In the genomic region with DNA sequence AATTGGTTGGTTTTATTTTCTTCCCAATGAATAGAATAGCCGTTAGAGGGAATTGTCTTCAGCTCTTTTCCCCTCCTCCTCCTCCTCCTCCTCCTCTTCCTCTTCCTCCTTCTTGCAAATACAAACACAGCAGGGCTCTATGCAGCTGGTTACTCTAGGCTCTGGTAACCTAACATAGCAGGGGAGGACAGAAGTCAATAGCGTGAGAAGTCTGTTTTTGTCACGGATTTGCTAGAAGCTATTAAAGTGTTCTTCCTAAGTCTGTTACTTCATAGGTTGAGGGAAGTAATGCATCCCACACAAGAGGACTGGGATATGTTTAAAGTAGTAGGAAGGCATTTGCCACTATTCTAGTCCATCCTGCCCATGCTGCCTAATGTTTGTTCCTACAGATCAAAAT, we compare ENCODE assay signal across 1 cellular context.
TF ChIP-seq lines count a peak whose summit lies in the region.

No MANE protein-coding gene starts in this region.

TF ChIP-seq in GM23338, 12 proteins besides CTCF, POLR2A, EP300 and RAD21 (continued from another document):
- TF ChIP-seq, protein P1, sequence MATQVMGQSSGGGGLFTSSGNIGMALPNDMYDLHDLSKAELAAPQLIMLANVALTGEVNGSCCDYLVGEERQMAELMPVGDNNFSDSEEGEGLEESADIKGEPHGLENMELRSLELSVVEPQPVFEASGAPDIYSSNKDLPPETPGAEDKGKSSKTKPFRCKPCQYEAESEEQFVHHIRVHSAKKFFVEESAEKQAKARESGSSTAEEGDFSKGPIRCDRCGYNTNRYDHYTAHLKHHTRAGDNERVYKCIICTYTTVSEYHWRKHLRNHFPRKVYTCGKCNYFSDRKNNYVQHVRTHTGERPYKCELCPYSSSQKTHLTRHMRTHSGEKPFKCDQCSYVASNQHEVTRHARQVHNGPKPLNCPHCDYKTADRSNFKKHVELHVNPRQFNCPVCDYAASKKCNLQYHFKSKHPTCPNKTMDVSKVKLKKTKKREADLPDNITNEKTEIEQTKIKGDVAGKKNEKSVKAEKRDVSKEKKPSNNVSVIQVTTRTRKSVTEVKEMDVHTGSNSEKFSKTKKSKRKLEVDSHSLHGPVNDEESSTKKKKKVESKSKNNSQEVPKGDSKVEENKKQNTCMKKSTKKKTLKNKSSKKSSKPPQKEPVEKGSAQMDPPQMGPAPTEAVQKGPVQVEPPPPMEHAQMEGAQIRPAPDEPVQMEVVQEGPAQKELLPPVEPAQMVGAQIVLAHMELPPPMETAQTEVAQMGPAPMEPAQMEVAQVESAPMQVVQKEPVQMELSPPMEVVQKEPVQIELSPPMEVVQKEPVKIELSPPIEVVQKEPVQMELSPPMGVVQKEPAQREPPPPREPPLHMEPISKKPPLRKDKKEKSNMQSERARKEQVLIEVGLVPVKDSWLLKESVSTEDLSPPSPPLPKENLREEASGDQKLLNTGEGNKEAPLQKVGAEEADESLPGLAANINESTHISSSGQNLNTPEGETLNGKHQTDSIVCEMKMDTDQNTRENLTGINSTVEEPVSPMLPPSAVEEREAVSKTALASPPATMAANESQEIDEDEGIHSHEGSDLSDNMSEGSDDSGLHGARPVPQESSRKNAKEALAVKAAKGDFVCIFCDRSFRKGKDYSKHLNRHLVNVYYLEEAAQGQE (IDR thresholded peaks at IDR 0.05; ENCODE audit: unreplicated experiment): no peak
- TF ChIP-seq ZNF114 (CRISPR knock-in tag; IDR thresholded peaks at IDR 0.05) (no peak), CREB1 (CRISPR knock-in tag; IDR thresholded peaks at IDR 0.05; ENCODE audit: low read depth) (no peak), POLR2AphosphoS5 (IDR thresholded peaks at IDR 0.05; ENCODE audit: low read depth) (no peak), JUNB (IDR thresholded peaks at IDR 0.05; ENCODE audit: unreplicated experiment) (no peak), EZH2phosphoT487 (IDR thresholded peaks at IDR 0.05; ENCODE audit: unreplicated experiment) (no peak)
- TF ChIP-seq, protein P2, sequence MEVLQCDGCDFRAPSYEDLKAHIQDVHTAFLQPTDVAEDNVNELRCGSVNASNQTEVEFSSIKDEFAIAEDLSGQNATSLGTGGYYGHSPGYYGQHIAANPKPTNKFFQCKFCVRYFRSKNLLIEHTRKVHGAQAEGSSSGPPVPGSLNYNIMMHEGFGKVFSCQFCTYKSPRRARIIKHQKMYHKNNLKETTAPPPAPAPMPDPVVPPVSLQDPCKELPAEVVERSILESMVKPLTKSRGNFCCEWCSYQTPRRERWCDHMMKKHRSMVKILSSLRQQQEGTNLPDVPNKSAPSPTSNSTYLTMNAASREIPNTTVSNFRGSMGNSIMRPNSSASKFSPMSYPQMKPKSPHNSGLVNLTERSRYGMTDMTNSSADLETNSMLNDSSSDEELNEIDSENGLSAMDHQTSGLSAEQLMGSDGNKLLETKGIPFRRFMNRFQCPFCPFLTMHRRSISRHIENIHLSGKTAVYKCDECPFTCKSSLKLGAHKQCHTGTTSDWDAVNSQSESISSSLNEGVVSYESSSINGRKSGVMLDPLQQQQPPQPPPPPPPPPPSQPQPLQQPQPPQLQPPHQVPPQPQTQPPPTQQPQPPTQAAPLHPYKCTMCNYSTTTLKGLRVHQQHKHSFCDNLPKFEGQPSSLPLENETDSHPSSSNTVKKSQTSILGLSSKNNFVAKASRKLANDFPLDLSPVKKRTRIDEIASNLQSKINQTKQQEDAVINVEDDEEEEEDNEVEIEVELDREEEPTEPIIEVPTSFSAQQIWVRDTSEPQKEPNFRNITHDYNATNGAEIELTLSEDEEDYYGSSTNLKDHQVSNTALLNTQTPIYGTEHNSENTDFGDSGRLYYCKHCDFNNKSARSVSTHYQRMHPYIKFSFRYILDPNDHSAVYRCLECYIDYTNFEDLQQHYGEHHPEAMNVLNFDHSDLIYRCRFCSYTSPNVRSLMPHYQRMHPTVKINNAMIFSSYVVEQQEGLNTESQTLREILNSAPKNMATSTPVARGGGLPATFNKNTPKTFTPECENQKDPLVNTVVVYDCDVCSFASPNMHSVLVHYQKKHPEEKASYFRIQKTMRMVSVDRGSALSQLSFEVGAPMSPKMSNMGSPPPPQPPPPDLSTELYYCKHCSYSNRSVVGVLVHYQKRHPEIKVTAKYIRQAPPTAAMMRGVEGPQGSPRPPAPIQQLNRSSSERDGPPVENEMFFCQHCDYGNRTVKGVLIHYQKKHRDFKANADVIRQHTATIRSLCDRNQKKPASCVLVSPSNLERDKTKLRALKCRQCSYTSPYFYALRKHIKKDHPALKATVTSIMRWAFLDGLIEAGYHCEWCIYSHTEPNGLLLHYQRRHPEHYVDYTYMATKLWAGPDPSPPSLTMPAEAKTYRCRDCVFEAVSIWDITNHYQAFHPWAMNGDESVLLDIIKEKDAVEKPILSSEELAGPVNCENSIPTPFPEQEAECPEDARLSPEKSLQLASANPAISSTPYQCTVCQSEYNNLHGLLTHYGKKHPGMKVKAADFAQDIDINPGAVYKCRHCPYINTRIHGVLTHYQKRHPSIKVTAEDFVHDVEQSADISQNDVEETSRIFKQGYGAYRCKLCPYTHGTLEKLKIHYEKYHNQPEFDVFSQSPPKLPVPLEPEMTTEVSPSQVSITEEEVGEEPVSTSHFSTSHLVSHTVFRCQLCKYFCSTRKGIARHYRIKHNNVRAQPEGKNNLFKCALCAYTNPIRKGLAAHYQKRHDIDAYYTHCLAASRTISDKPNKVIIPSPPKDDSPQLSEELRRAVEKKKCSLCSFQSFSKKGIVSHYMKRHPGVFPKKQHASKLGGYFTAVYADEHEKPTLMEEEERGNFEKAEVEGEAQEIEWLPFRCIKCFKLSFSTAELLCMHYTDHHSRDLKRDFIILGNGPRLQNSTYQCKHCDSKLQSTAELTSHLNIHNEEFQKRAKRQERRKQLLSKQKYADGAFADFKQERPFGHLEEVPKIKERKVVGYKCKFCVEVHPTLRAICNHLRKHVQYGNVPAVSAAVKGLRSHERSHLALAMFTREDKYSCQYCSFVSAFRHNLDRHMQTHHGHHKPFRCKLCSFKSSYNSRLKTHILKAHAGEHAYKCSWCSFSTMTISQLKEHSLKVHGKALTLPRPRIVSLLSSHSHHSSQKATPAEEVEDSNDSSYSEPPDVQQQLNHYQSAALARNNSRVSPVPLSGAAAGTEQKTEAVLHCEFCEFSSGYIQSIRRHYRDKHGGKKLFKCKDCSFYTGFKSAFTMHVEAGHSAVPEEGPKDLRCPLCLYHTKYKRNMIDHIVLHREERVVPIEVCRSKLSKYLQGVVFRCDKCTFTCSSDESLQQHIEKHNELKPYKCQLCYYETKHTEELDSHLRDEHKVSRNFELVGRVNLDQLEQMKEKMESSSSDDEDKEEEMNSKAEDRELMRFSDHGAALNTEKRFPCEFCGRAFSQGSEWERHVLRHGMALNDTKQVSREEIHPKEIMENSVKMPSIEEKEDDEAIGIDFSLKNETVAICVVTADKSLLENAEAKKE (CRISPR knock-in tag; IDR thresholded peaks at IDR 0.05): no peak
